In the genomic region with DNA sequence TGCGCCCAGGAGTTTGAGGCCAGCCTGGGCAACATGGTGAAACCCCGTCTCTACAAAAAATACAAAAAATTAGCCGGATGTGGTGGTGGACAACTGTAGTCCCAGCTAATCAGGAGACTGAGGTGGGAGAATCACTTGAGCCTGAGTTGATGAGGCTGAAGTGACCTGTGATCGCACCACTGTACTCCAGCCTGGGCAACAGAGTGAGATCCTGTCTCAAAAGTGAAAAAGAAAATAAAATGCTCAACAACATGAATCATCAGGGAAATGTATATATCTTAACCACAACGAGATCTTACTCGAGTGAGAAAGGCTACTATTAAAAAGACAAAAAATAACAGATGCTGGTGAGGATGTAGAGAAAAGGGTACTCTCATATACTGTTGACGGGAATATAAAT, we compare ENCODE assay signal across 16 cellular contexts.
DNase-seq lines count a peak whose midpoint lies in the region; ATAC-seq and TF ChIP-seq lines count a peak whose summit lies in the region.
"Had no signal": no experiment of that assay in that cellular context is flagged by ENCODE, and none has a peak within 500 bp of the region (broad histone marks: within the 10 kb centered on the region; RNA-seq: fewer than 3 reads in every experiment).

No MANE protein-coding gene starts in this region.

- H3K9ac ChIP-seq in mammary epithelial cell (ENCODE audit: insufficient read depth, low read length) = no peak overlapping the region
- H3K9ac ChIP-seq: BLaER1 had no signal

- H3K4me2 ChIP-seq in mammary epithelial cell (ENCODE audit: insufficient read depth, low read depth, low read length) = no peak overlapping the region
- H3K4me2 ChIP-seq: A549, BLaER1, GM23338 had no signal

- no peaks in the 10 kb centered on the region for H3K27me3 ChIP-seq in mammary epithelial cell (ENCODE audit: insufficient read depth, low read length)
- H3K27me3 ChIP-seq: BLaER1 had no signal

- TF ChIP-seq CTCF in MCF 10A (IDR thresholded peaks at IDR 0.05; ENCODE audit: unreplicated experiment) = no peak
- no peak for TF ChIP-seq CTCF in mammary epithelial cell (conservative IDR thresholded peaks at IDR 0.05 in 1 of 2, IDR thresholded peaks at IDR 0.05 in 1 of 2; ENCODE audit: extremely low read depth in 1 of 2, insufficient read depth in 1 of 2, low read depth in 1 of 2, low read length in 2 of 2)

- H3K4me3 Mint-ChIP-seq in MCF 10A (ENCODE audit: unreplicated experiment) = no peak overlapping the region
- H3K4me3 Mint-ChIP-seq in activated T-helper 17 cell treated with anti-CD3 and anti-CD28 coated beads, Interleukin-2, amount 50 U/mL, for 72 hours = no peak overlapping the region
- H3K4me3 Mint-ChIP-seq: GM23338, HFFc6 had no signal

- H4K20me1 ChIP-seq in mammary epithelial cell (ENCODE audit: insufficient read depth, low read length) = no peaks in the 10 kb centered on the region

- intact Hi-C loops in MCF 10A (cut with micrococcal nuclease) (no loop called here), mammary epithelial cell (cut with micrococcal nuclease) (no loop called here)

- ATAC-seq in activated T-helper 17 cell treated with anti-CD3 and anti-CD28 coated beads, Interleukin-2, amount 50 U/mL, for 72 hours (replicated peaks) = peak; percentile 64
- ATAC-seq in HG03095 (IDR thresholded peaks at IDR 0.05; ENCODE audit: unreplicated experiment) = no peak
- ATAC-seq: A549, GM23338, HCT116 had no signal

- no peaks in the 10 kb centered on the region for H3K9me3 ChIP-seq in mammary epithelial cell (replicated peaks; ENCODE audit: insufficient read depth, low read length)
- H3K9me3 ChIP-seq: Caco-2 had no signal

- no peak for DNase-seq in MCF 10A (ENCODE audit: unreplicated experiment)
- no peak for DNase-seq in mammary epithelial cell
- peak; percentile 2 for DNase-seq in MV-4-11 (lab: John Stamatoyannopoulos, UW)
- no peak for DNase-seq in OCI-M2 (lab: John Stamatoyannopoulos, UW; ENCODE audit: unreplicated experiment)
- DNase-seq in NCI-H2196 treated with DMSO at 0.1 percent for 48 hours (lab: John Stamatoyannopoulos, UW; ENCODE audit: unreplicated experiment) = no peak
- DNase-seq: Caco-2; CD8-positive, alpha-beta memory T cell; H7; HFFc6 had no signal

- dilution Hi-C loops in mammary epithelial cell (cut with HindIII; ENCODE audit: low sequenced_read_pairs) = no loop called here

- no TSS peak for BruUV-seq in MCF 10A (replicated peaks; lab: Mats Ljungman, UMichigan)
- no TSS peak for BruUV-seq in mammary epithelial cell (replicated peaks; lab: Mats Ljungman, UMichigan)

- POLR2A ChIA-PET in MCF 10A (lab: Yijun Ruan, JAX) = no interaction called here

- no peaks in the 10 kb centered on the region for H3K27me3 Mint-ChIP-seq in MCF 10A (ENCODE audit: insufficient read depth, unreplicated experiment)
- H3K27me3 Mint-ChIP-seq in activated T-helper 17 cell treated with anti-CD3 and anti-CD28 coated beads, Interleukin-2, amount 50 U/mL, for 72 hours = no peaks in the 10 kb centered on the region
- H3K27me3 Mint-ChIP-seq: CD8-positive, alpha-beta memory T cell had no signal

- CTCF ChIA-PET in MCF 10A (lab: Yijun Ruan, JAX) (no interaction called here), mammary epithelial cell (lab: Charles Lee; ENCODE audit: low non-redundant PET) (no interaction called here)

- H3K36me3 Mint-ChIP-seq in MCF 10A (ENCODE audit: insufficient read depth, unreplicated experiment) = no peaks in the 10 kb centered on the region
- H3K36me3 Mint-ChIP-seq in activated T-helper 17 cell treated with anti-CD3 and anti-CD28 coated beads, Interleukin-2, amount 50 U/mL, for 72 hours (ENCODE audit: low read depth) = no peaks in the 10 kb centered on the region

- H3K27ac ChIP-seq in mammary epithelial cell (ENCODE audit: insufficient read depth, low read depth, low read length) = no peak overlapping the region
- H3K27ac ChIP-seq: 22Rv1, A549, BLaER1 had no signal

- peaks cover 88% of the 10 kb centered on the region for H3K79me2 ChIP-seq in mammary epithelial cell (ENCODE audit: insufficient read depth, low read length)

- H3K4me1 Mint-ChIP-seq in MCF 10A (ENCODE audit: insufficient read depth, unreplicated experiment) = peaks cover 9% of the 10 kb centered on the region
- peaks cover 25% of the 10 kb centered on the region for H3K4me1 Mint-ChIP-seq in activated T-helper 17 cell treated with anti-CD3 and anti-CD28 coated beads, Interleukin-2, amount 50 U/mL, for 72 hours

- peak overlapping the region; percentile 46 for H3K27ac Mint-ChIP-seq in MCF 10A (ENCODE audit: low read depth, unreplicated experiment)
- no peak overlapping the region for H3K27ac Mint-ChIP-seq in activated T-helper 17 cell treated with anti-CD3 and anti-CD28 coated beads, Interleukin-2, amount 50 U/mL, for 72 hours
- H3K27ac Mint-ChIP-seq: GM23338, HFFc6 had no signal

- 87% methylated on average over 6 of the region's 7 CpGs for WGBS in mammary epithelial cell (ENCODE audit: low coverage, missing lambda C conversion rate)

- peaks cover 16% of the 10 kb centered on the region for H3K9me3 Mint-ChIP-seq in MCF 10A (ENCODE audit: unreplicated experiment)
- H3K9me3 Mint-ChIP-seq in activated T-helper 17 cell treated with anti-CD3 and anti-CD28 coated beads, Interleukin-2, amount 50 U/mL, for 72 hours = peaks cover 5% of the 10 kb centered on the region
- H3K9me3 Mint-ChIP-seq: GM23338 had no signal

- no peak overlapping the region for H2AFZ ChIP-seq in mammary epithelial cell (ENCODE audit: low read depth, low read length)
- H2AFZ ChIP-seq: GM23338 had no signal

- no peaks in the 10 kb centered on the region for H3K4me1 ChIP-seq in mammary epithelial cell (ENCODE audit: insufficient read depth, low read length)

- in situ Hi-C loops in mammary epithelial cell (cut with MboI; ENCODE audit: low sequenced_read_pairs in 2 of 2) = no loop called here

- no peaks in the 10 kb centered on the region for H3K36me3 ChIP-seq in mammary epithelial cell (ENCODE audit: insufficient read depth, low read length)

- H3K4me3 ChIP-seq in mammary epithelial cell (replicated peaks in 1 of 3; ENCODE audit: insufficient read depth in 1 of 3, low read depth in 2 of 3, low read length in 3 of 3) = no peak overlapping the region
- H3K4me3 ChIP-seq: A549, BLaER1, GM23338 had no signal
